ENCODE assay signal across 18 cellular contexts in genomic region chr2:119723784-119724467, GRCh38. TPM values are rescaled to one million over a fixed set of nuclear protein-coding genes. Genes with fewer than 3 reads are reported as not detected.
DNase-seq lines count a peak whose midpoint lies in the region; ATAC-seq, FAIRE-seq and TF ChIP-seq lines count a peak whose summit lies in the region.
"Had no signal": no experiment of that assay in that cellular context is flagged by ENCODE, and none has a peak within 500 bp of the region (broad histone marks: within the 10 kb centered on the region; RNA-seq: fewer than 3 reads in every experiment).

No MANE protein-coding gene starts in this region.

- H3K36me3 ChIP-seq in HepG2 (replicated peaks in 1 of 2; ENCODE audit: control insufficient read depth in 1 of 2, insufficient read depth in 2 of 2, low read length in 2 of 2): no peaks in the 10 kb centered on the region
- no peaks in the 10 kb centered on the region for H3K36me3 ChIP-seq in subcutaneous abdominal adipose tissue (ENCODE audit: control insufficient read depth in 5 of 5, insufficient read depth in 5 of 5, low read length in 5 of 5)
- no peaks in the 10 kb centered on the region for H3K36me3 ChIP-seq in CD4-positive, alpha-beta memory T cell (ENCODE audit: insufficient read depth, low read length)
- H3K36me3 ChIP-seq: breast epithelium, SJCRH30 had no signal

- 0 out of 2 replicates have a peak overlapping the region, but pooled peaks have one; percentile 5 for H3K9ac ChIP-seq in HepG2 (ENCODE audit: insufficient read depth, low read depth, low read length)
- no peak overlapping the region for H3K9ac ChIP-seq in subcutaneous abdominal adipose tissue (ENCODE audit: low read length in 5 of 5)

- CTCF ChIA-PET in activated naive CD4-positive, alpha-beta T cell treated with anti-CD3 and anti-CD28 coated beads for 36 hours (lab: Charles Lee): interaction anchor here (1.2 to 1.6 kb wide), 2 partner anchors 21 to 451 kb away, joined by 3 to 6 read pairs; no protein-coding TSS in a partner anchor
- CTCF ChIA-PET in HepG2 (lab: Yijun Ruan, JAX; ENCODE audit: low intra/inter-chr PET ratio, low total read pairs): no interaction called here
- CTCF ChIA-PET in CD4-positive, alpha-beta memory T cell (lab: Charles Lee; ENCODE audit: partially characterized antibody): interaction anchor here (1.1 kb wide), 1 partner anchor 17 kb away, joined by 6 read pairs; no protein-coding TSS in a partner anchor

- H3K4me2 ChIP-seq in HepG2 (ENCODE audit: low read depth, low read length): peak overlapping the region; percentile 68

- no peaks in the 10 kb centered on the region for H3K4me1 Mint-ChIP-seq in activated naive CD4-positive, alpha-beta T cell treated with anti-CD3 and anti-CD28 coated beads for 36 hours (ENCODE audit: low read depth)
- H3K4me1 Mint-ChIP-seq in CD4-positive, alpha-beta memory T cell: peaks cover 0 to 6% (median 0%) of the 10 kb centered on the region in 4 donors
- no peaks in the 10 kb centered on the region for H3K4me1 Mint-ChIP-seq in HFFc6 (ENCODE audit: low read depth)
- H3K4me1 Mint-ChIP-seq: WTC11 had no signal

- TF ChIP-seq CTCF in astrocyte of the cerebellum (IDR thresholded peaks at IDR 0.05; ENCODE audit: low read depth, low read length, missing control alignments) (no peak), HepG2 (CRISPR knock-in tag; IDR thresholded peaks at IDR 0.05) (no peak), HFFc6 (IDR thresholded peaks at IDR 0.05) (no peak)

- H3K79me2 ChIP-seq in HepG2 (ENCODE audit: insufficient read depth, low read length): no peaks in the 10 kb centered on the region

- BruUV-seq in HepG2 (replicated peaks; lab: Mats Ljungman, UMichigan): no TSS peak

- H3K9me3 ChIP-seq in HepG2 (ENCODE audit: low read length): no peaks in the 10 kb centered on the region
- peaks cover 0 to 2% (median 0%) of the 10 kb centered on the region in 5 donors for H3K9me3 ChIP-seq in subcutaneous abdominal adipose tissue (ENCODE audit: control insufficient read depth in 5 of 5, low read length in 5 of 5)
- no peaks in the 10 kb centered on the region for H3K9me3 ChIP-seq in CD4-positive, alpha-beta memory T cell (ENCODE audit: control insufficient read depth in 1 of 2, low read length in 2 of 2)
- H3K9me3 ChIP-seq: breast epithelium, SJCRH30 had no signal

- no peaks in the 10 kb centered on the region for H3K9me3 Mint-ChIP-seq in activated naive CD4-positive, alpha-beta T cell treated with anti-CD3 and anti-CD28 coated beads for 36 hours
- no peaks in the 10 kb centered on the region for H3K9me3 Mint-ChIP-seq in CD4-positive, alpha-beta memory T cell
- H3K9me3 Mint-ChIP-seq in HFFc6: peaks cover 8% of the 10 kb centered on the region; the same call in 1 of the 2 replicates

- peak overlapping the region; percentile 24 for H2AFZ ChIP-seq in HepG2 (ENCODE audit: low read length)

- in situ Hi-C loops in astrocyte of the cerebellum (cut with HindIII; ENCODE audit: low sequenced_read_pairs): no loop called here
- in situ Hi-C loops in HepG2 (cut with HindIII; ENCODE audit: extremely low pct_ligation_motif_present, low pct_unique_long_range_greater_than_20kb): no loop called here

- no peak for TF ChIP-seq POLR2A in HepG2 (IDR thresholded peaks at IDR 0.05; ENCODE audit: insufficient read depth in 1 of 2, low read depth in 2 of 2, low read length in 2 of 2)

- peak; percentile 16 for DNase-seq in activated naive CD4-positive, alpha-beta T cell treated with anti-CD3 and anti-CD28 coated beads for 36 hours
- DNase-seq in activated naive CD4-positive, alpha-beta T cell (lab: John Stamatoyannopoulos, UW): no peak
- peak; percentile 20 for DNase-seq in astrocyte of the cerebellum (ENCODE audit: low read depth)
- DNase-seq in HepG2 (ENCODE audit: low spot score): peak; percentile 57
- no peak for DNase-seq in CD4-positive, alpha-beta memory T cell
- DNase-seq in HFFc6: no peak
- DNase-seq: activated naive CD4-positive, alpha-beta T cell treated with anti-CD3 and anti-CD28 coated beads, Interleukin-2, amount 50 U/mL, for 16 hours; dermis blood vessel endothelial cell; DMS 273 treated with DMSO at 0.1 percent for 48 hours; KG1; NCI-H187 treated with DMSO at 0.1 percent for 48 hours; NCI-H345; SJCRH30 had no signal

- ATAC-seq in HepG2 (peak; percentile 52), GM18867 (IDR thresholded peaks at IDR 0.05; ENCODE audit: unreplicated experiment) (no peak)
- ATAC-seq: GM12878, WTC11 had no signal

- no peak overlapping the region for H3K4me3 Mint-ChIP-seq in activated naive CD4-positive, alpha-beta T cell treated with anti-CD3 and anti-CD28 coated beads for 36 hours
- H3K4me3 Mint-ChIP-seq in CD4-positive, alpha-beta memory T cell: no peak overlapping the region
- no peak overlapping the region for H3K4me3 Mint-ChIP-seq in HFFc6
- H3K4me3 Mint-ChIP-seq: WTC11 had no signal

- H3K4me3 ChIP-seq in astrocyte of the cerebellum (ENCODE audit: low read depth, low read length) (no peak overlapping the region), HepG2 (replicated peaks in 1 of 3; ENCODE audit: insufficient read depth in 1 of 3, low read depth in 2 of 3, low read length in 3 of 3) (peak overlapping the region in 2 of 3 experiments; percentile 38 to 44; a peak in 5 of 6 replicates), subcutaneous abdominal adipose tissue (ENCODE audit: low read depth in 1 of 5, low read length in 5 of 5) (no peak overlapping the region)
- no peak overlapping the region for H3K4me3 ChIP-seq in CD4-positive, alpha-beta memory T cell (ENCODE audit: low read length in 2 of 2)
- H3K4me3 ChIP-seq: breast epithelium, GM12878, SJCRH30 had no signal

- intact Hi-C loops in activated naive CD4-positive, alpha-beta T cell treated with anti-CD3 and anti-CD28 coated beads for 36 hours (cut with micrococcal nuclease): no loop called here
- intact Hi-C loops in HepG2 (cut with micrococcal nuclease; ENCODE audit: unreplicated experiment): no loop called here
- intact Hi-C loops in CD4-positive, alpha-beta memory T cell (cut with micrococcal nuclease): no loop called here

- H3K27ac ChIP-seq in HepG2 (ENCODE audit: extremely low read length, insufficient read depth, low read length) (no peak overlapping the region), subcutaneous abdominal adipose tissue (ENCODE audit: low read depth, low read length) (peak overlapping the region; percentile 79)
- no peak overlapping the region for H3K27ac ChIP-seq in CD4-positive, alpha-beta memory T cell (ENCODE audit: low read depth, low read length)
- H3K27ac ChIP-seq: breast epithelium, SJCRH30 had no signal

- H4K20me1 ChIP-seq in HepG2 (ENCODE audit: insufficient read depth, low read length): no peaks in the 10 kb centered on the region

- POLR2A ChIA-PET in HepG2 (lab: Yijun Ruan, JAX): interaction anchor here (0.8 to 2.3 kb wide), 3 partner anchors 10 to 45 kb away, joined by 3 to 7 read pairs (median 3); partner anchors contain the start of genes PTPN4 and TMEM177
- POLR2A ChIA-PET in CD4-positive, alpha-beta memory T cell (lab: Charles Lee; ENCODE audit: partially characterized antibody): no interaction called here

- H3K27me3 ChIP-seq in HepG2 (ENCODE audit: control insufficient read depth in 1 of 2, insufficient read depth in 2 of 2, low read length in 2 of 2): peaks cover 0 to 10% of the 10 kb centered on the region in 2 experiments; a peak in 2 of 5 replicates
- H3K27me3 ChIP-seq in subcutaneous abdominal adipose tissue (ENCODE audit: control insufficient read depth in 5 of 5, insufficient read depth in 4 of 5, low read length in 5 of 5): no peaks in the 10 kb centered on the region
- no peaks in the 10 kb centered on the region for H3K27me3 ChIP-seq in CD4-positive, alpha-beta memory T cell (ENCODE audit: insufficient read depth, low read length)
- H3K27me3 ChIP-seq: breast epithelium, SJCRH30 had no signal

- WGBS in HepG2 (ENCODE audit: low lambda C conversion rate): 3% methylated on average over 10 of the region's 10 CpGs

- H3K4me1 ChIP-seq in HepG2 (ENCODE audit: insufficient read depth, low read length) (peaks cover 51% of the 10 kb centered on the region), subcutaneous abdominal adipose tissue (ENCODE audit: control insufficient read depth in 5 of 5, insufficient read depth in 5 of 5, low read length in 5 of 5) (peaks cover 0 to 54% (median 38%) of the 10 kb centered on the region in 5 donors)
- no peaks in the 10 kb centered on the region for H3K4me1 ChIP-seq in CD4-positive, alpha-beta memory T cell (ENCODE audit: insufficient read depth, low read length)
- H3K4me1 ChIP-seq: breast epithelium had no signal

- H3K36me3 Mint-ChIP-seq in activated naive CD4-positive, alpha-beta T cell treated with anti-CD3 and anti-CD28 coated beads for 36 hours (ENCODE audit: low read depth): no peaks in the 10 kb centered on the region
- peaks cover 0 to 8% of the 10 kb centered on the region in 2 donors for H3K36me3 Mint-ChIP-seq in CD4-positive, alpha-beta memory T cell
- no peaks in the 10 kb centered on the region for H3K36me3 Mint-ChIP-seq in HFFc6 (ENCODE audit: low read depth)

- no peaks in the 10 kb centered on the region for H3K27me3 Mint-ChIP-seq in activated naive CD4-positive, alpha-beta T cell treated with anti-CD3 and anti-CD28 coated beads for 36 hours (ENCODE audit: low read depth)
- H3K27me3 Mint-ChIP-seq in CD4-positive, alpha-beta memory T cell: no peaks in the 10 kb centered on the region
- peaks cover 9% of the 10 kb centered on the region for H3K27me3 Mint-ChIP-seq in HFFc6 (ENCODE audit: insufficient read depth)

- TF ChIP-seq RAD21 in HepG2 (CRISPR knock-in tag; IDR thresholded peaks at IDR 0.05): no peak

- H3K27ac Mint-ChIP-seq in activated naive CD4-positive, alpha-beta T cell treated with anti-CD3 and anti-CD28 coated beads for 36 hours: no peak overlapping the region
- H3K27ac Mint-ChIP-seq in CD4-positive, alpha-beta memory T cell: peak overlapping the region in 1 of 7 donors; percentile 32
- H3K27ac Mint-ChIP-seq in HFFc6: no peak overlapping the region
- H3K27ac Mint-ChIP-seq: WTC11 had no signal

- FAIRE-seq in HepG2 (lab: Jason Lieb, UNC): peak; percentile 56
- FAIRE-seq: GM12878 had no signal

- TF ChIP-seq EP300 in HepG2 (IDR thresholded peaks at IDR 0.05; ENCODE audit: low read depth in 2 of 2, low read length in 2 of 2) (no peak), HepG2 (CRISPR knock-in tag; IDR thresholded peaks at IDR 0.05; ENCODE audit: borderline replicate concordance) (no peak)

RNA-seq across cellular contexts. Expression of gene PTPN4, which starts 35.8 kb away (rescaled TPM):
- total RNA-seq in activated naive CD4-positive, alpha-beta T cell treated with anti-CD3 and anti-CD28 coated beads for 36 hours: 10 to 100 TPM; 28.4 to 29.8 TPM
- total RNA-seq in HepG2 (2016; rRNA removed; fragmentation: Illumina TruSeq; extraction: Trizol): 34.6 and 40.4 TPM in 2 replicates
- 42.5 and 43.6 TPM in 2 replicates for total RNA-seq in HepG2 (2016; cell fraction: cytosol; rRNA removed; fragmentation: Illumina TruSeq; extraction: Trizol; ENCODE audit: low read depth)
- 38.0 and 42.0 TPM in 2 replicates for total RNA-seq in HepG2 (2016; cell fraction: insoluble cytoplasmic fraction; rRNA removed; fragmentation: Illumina TruSeq; extraction: Trizol)
- 38.5 and 42.3 TPM in 2 replicates for total RNA-seq in HepG2 (2016; cell fraction: membrane; rRNA removed; fragmentation: Illumina TruSeq; extraction: Trizol)
- 46.5 and 59.3 TPM in 2 replicates for total RNA-seq in HepG2 (2016; cell fraction: nucleus; rRNA removed; fragmentation: Illumina TruSeq; extraction: Trizol)
- polyA plus RNA-seq in HepG2 (2011; rRNA removed): 20.3 and 21.7 TPM in 2 replicates
- polyA plus RNA-seq in HepG2 (2011; cell fraction: cytosol; rRNA removed): 5.8 and 7.6 TPM in 2 replicates
- polyA plus RNA-seq in HepG2 (2011; cell fraction: nucleus; rRNA removed): 21.9 and 22.6 TPM in 2 replicates
- 8.1 and 8.3 TPM in 2 replicates for polyA plus RNA-seq in HepG2 (2012)
- 3.4 and 4.0 TPM in 2 replicates for polyA plus RNA-seq in HepG2 (2016; cell fraction: cytosol; fragmentation: Illumina TruSeq; extraction: Trizol; ENCODE audit: low read depth)
- polyA plus RNA-seq in HepG2 (2016; cell fraction: insoluble cytoplasmic fraction; fragmentation: Illumina TruSeq; extraction: Trizol; ENCODE audit: low read depth): 16.3 and 19.3 TPM in 2 replicates
- 5.1 and 9.5 TPM in 2 replicates for polyA plus RNA-seq in HepG2 (2016; cell fraction: membrane; fragmentation: Illumina TruSeq; extraction: Trizol; ENCODE audit: low read depth)
- 17.2 and 24.4 TPM in 2 replicates for polyA plus RNA-seq in HepG2 (2016; cell fraction: nucleus; fragmentation: Illumina TruSeq; extraction: Trizol; ENCODE audit: insufficient read depth, low read depth)
- 60.8 and 71.6 TPM in 2 replicates for polyA minus RNA-seq in HepG2 (2011; rRNA and poly(A)+ RNA removed; ENCODE audit: low replicate concordance)
- 27.8 and 28.0 TPM in 2 replicates for polyA minus RNA-seq in HepG2 (2011; cell fraction: cytosol; rRNA and poly(A)+ RNA removed)
- polyA minus RNA-seq in HepG2 (2011; cell fraction: nucleus; rRNA and poly(A)+ RNA removed): 139 and 141 TPM in 2 replicates
- 10 to 100 TPM; 83.1 to 88.3 TPM for total RNA-seq in CD4-positive, alpha-beta memory T cell
- 100 to 1,000 TPM in 1 of 2 donors, 10 to 100 TPM in 1; 97.4 to 137 TPM for polyA plus RNA-seq in CD4-positive, alpha-beta memory T cell
- 10 to 100 TPM; 12.0 to 20.3 (median 14.8) TPM for total RNA-seq in HFFc6 (2021; fragmentation: NEBNext Ultra II Directional; extraction: Animal tissue kit (Norgen Biotek cat#: 25700))

RNA-seq across cellular contexts. Expression of gene TMEM177, which starts 44.9 kb away (rescaled TPM):
- 10 to 100 TPM; 11.9 to 13.3 TPM for total RNA-seq in activated naive CD4-positive, alpha-beta T cell treated with anti-CD3 and anti-CD28 coated beads for 36 hours
- 44.7 and 47.9 TPM in 2 replicates for total RNA-seq in HepG2 (2016; rRNA removed; fragmentation: Illumina TruSeq; extraction: Trizol)
- total RNA-seq in HepG2 (2016; cell fraction: cytosol; rRNA removed; fragmentation: Illumina TruSeq; extraction: Trizol; ENCODE audit: low read depth): 15.4 and 16.3 TPM in 2 replicates
- 47.5 and 49.2 TPM in 2 replicates for total RNA-seq in HepG2 (2016; cell fraction: insoluble cytoplasmic fraction; rRNA removed; fragmentation: Illumina TruSeq; extraction: Trizol)
- 27.3 and 32.1 TPM in 2 replicates for total RNA-seq in HepG2 (2016; cell fraction: membrane; rRNA removed; fragmentation: Illumina TruSeq; extraction: Trizol)
- 26.1 and 27.7 TPM in 2 replicates for total RNA-seq in HepG2 (2016; cell fraction: nucleus; rRNA removed; fragmentation: Illumina TruSeq; extraction: Trizol)
- 34.7 and 46.6 TPM in 2 replicates for polyA plus RNA-seq in HepG2 (2011; rRNA removed)
- polyA plus RNA-seq in HepG2 (2011; cell fraction: cytosol; rRNA removed): 34.2 and 43.3 TPM in 2 replicates
- polyA plus RNA-seq in HepG2 (2011; cell fraction: nucleus; rRNA removed): 46.4 and 51.6 TPM in 2 replicates
- polyA plus RNA-seq in HepG2 (2012): 20.5 and 32.1 TPM in 2 replicates
- 12.8 and 13.4 TPM in 2 replicates for polyA plus RNA-seq in HepG2 (2016; cell fraction: cytosol; fragmentation: Illumina TruSeq; extraction: Trizol; ENCODE audit: low read depth)
- 62.8 and 62.9 TPM in 2 replicates for polyA plus RNA-seq in HepG2 (2016; cell fraction: insoluble cytoplasmic fraction; fragmentation: Illumina TruSeq; extraction: Trizol; ENCODE audit: low read depth)
- 19.9 and 21.6 TPM in 2 replicates for polyA plus RNA-seq in HepG2 (2016; cell fraction: membrane; fragmentation: Illumina TruSeq; extraction: Trizol; ENCODE audit: low read depth)
- 41.1 and 43.7 TPM in 2 replicates for polyA plus RNA-seq in HepG2 (2016; cell fraction: nucleus; fragmentation: Illumina TruSeq; extraction: Trizol; ENCODE audit: insufficient read depth, low read depth)
- 22.7 and 58.5 TPM in 2 replicates for polyA minus RNA-seq in HepG2 (2011; rRNA and poly(A)+ RNA removed; ENCODE audit: low replicate concordance)
- polyA minus RNA-seq in HepG2 (2011; cell fraction: cytosol; rRNA and poly(A)+ RNA removed): 13.8 and 15.2 TPM in 2 replicates
- 49.2 and 53.5 TPM in 2 replicates for polyA minus RNA-seq in HepG2 (2011; cell fraction: nucleus; rRNA and poly(A)+ RNA removed)
- 10 to 100 TPM; 22.5 to 23.9 TPM for total RNA-seq in CD4-positive, alpha-beta memory T cell
- polyA plus RNA-seq in CD4-positive, alpha-beta memory T cell: 10 to 100 TPM in 1 of 2 donors, 1 to 10 TPM in 1; 9.1 to 10.8 TPM
- total RNA-seq in HFFc6 (2021; fragmentation: NEBNext Ultra II Directional; extraction: Animal tissue kit (Norgen Biotek cat#: 25700)): 1 to 10 TPM; 5.9 to 8.7 (median 6.8) TPM

Comparison
In these comparisons a context has a peak if more than half of its experiments do, and no peak if none do; other contexts are left out.
1. DNase-seq: peak in activated naive CD4-positive, alpha-beta T cell treated with anti-CD3 and anti-CD28 coated beads for 36 hours (single experiment), astrocyte of the cerebellum (single experiment) and HepG2 (single experiment); none in activated naive CD4-positive, alpha-beta T cell (0 of 4), CD4-positive, alpha-beta memory T cell (0 of 5) and HFFc6 (single experiment).
2. H3K4me3 ChIP-seq: peak in HepG2 (2 of 3); none in astrocyte of the cerebellum (single experiment), subcutaneous abdominal adipose tissue (0 of 5) and CD4-positive, alpha-beta memory T cell (0 of 2).